In the genomic region with DNA sequence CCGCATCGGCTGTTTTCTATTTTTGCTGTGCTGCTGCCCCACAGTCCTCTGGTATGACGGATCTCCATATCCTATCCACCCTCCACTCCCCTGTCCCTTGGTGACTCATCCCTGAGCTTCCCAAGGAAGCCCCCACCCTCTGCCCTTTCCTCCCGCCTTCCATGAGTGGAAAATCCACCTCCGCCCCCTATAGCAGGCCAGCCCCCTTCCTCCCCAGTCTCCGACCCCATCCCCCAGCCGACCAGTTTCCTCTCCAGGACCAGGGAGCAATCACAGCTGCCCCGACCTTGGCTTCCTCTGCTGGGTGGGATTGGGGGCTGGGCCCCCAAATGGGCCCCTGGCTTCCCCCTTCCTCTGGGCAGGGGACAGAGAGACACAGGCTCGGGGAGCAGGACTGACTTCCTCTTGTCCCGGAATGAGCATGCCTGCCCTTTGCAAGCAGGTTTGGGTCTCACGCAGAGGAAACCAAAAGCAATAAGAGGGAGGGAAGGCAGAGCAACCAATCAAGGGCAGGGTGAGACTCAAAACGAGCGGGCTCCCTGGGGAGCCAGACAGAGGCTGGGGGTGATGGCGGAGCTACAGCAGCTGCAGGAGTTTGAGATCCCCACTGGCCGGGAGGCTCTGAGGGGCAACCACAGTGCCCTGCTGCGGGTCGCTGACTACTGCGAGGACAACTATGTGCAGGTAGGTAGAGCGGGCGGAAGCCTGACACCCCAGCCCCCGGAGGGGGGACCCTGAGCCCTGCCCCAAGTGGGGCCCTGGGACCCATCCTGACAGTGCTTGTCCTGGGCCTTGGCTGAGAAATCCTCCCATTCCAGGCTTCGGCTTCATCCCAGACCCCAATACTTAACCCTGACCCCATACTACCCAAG, we compare ENCODE assay signal across 8 cellular contexts. TPM values are rescaled to one million over a fixed set of nuclear protein-coding genes. Genes with fewer than 3 reads are reported as not detected.
DNase-seq lines count a peak whose midpoint lies in the region; ATAC-seq and TF ChIP-seq lines count a peak whose summit lies in the region.

A gene with protein sequence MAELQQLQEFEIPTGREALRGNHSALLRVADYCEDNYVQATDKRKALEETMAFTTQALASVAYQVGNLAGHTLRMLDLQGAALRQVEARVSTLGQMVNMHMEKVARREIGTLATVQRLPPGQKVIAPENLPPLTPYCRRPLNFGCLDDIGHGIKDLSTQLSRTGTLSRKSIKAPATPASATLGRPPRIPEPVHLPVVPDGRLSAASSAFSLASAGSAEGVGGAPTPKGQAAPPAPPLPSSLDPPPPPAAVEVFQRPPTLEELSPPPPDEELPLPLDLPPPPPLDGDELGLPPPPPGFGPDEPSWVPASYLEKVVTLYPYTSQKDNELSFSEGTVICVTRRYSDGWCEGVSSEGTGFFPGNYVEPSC (plus strand): TSS at position 550 of the 872 bp plus-strand sequence. CDS start 18 bp downstream, at position 568.
A gene (minus strand): TSS at position 417 of the 872 bp plus-strand sequence. CDS start 3,152 bp downstream, outside the sequence.

- no peak within 1 kb of the TSS for H3K4me3 ChIP-seq in IMR-90 (ENCODE audit: insufficient read depth, low read depth, low read length)
- H3K4me3 ChIP-seq in skeletal muscle cell (ENCODE audit: low read depth, low read length): peak within 1 kb of the TSS; percentile 0
- no peak within 1 kb of the TSS for H3K4me3 ChIP-seq in lower leg skin (ENCODE audit: low read depth, poor library complexity, severe bottlenecking)

- H3K56ac ChIP-seq in IMR-90 (ENCODE audit: extremely low read depth, insufficient read depth, low read length): no peak within 1 kb of the TSS

- CTCF ChIA-PET in IMR-90 (lab: Yijun Ruan, JAX): no interaction called here
- CTCF ChIA-PET in activated CD8-positive, alpha-beta memory T cell treated with anti-CD3 and anti-CD28 coated beads for 36 hours (lab: Charles Lee): interaction anchor here (0.7 to 1.9 kb wide), 3 partner anchors 12 to 30 kb away, joined by 3 to 5 read pairs (median 4); no protein-coding TSS in a partner anchor

- no peaks in the 10 kb centered on the region for H3K9me3 ChIP-seq in IMR-90 (ENCODE audit: control insufficient read depth, insufficient read depth, low read length)

- H3K18ac ChIP-seq in IMR-90 (ENCODE audit: low read depth, low read length): no peak within 1 kb of the TSS; the same call in 1 of the 2 replicates

- POLR2A ChIA-PET in IMR-90 (lab: Charles Lee; ENCODE audit: unreplicated experiment): interaction anchor here (0.6 kb wide), 1 partner anchor 17 kb away, joined by 8 read pairs; no protein-coding TSS in a partner anchor
- POLR2A ChIA-PET in activated CD8-positive, alpha-beta memory T cell treated with anti-CD3 and anti-CD28 coated beads for 36 hours (lab: Charles Lee): interaction anchor here (1.0 to 2.7 kb wide), 5 partner anchors 8 to 151 kb away, joined by 3 to 17 read pairs (median 5); a partner anchor contains a TSS

- DNase-seq in CMK (ENCODE audit: low read depth) (peak; percentile 72), IMR-90 (peak; percentile 55), globus pallidus (ENCODE audit: low spot score) (peak; percentile 48), skeletal muscle cell (ENCODE audit: low read depth) (no peak), GM03348 (ENCODE audit: low spot score) (no peak), lower leg skin (ENCODE audit: low spot score in 2 of 2) (no peak)

- no peaks in the 10 kb centered on the region for H3K79me1 ChIP-seq in IMR-90 (ENCODE audit: low read depth in 1 of 2, low read length in 2 of 2)

- peaks cover 8% of the 10 kb centered on the region; the same call in 1 of the 2 replicates for H3K27me3 ChIP-seq in IMR-90 (ENCODE audit: control insufficient read depth, insufficient read depth, low read length)

- intact Hi-C loops in IMR-90 (cut with micrococcal nuclease) (no loop called here), lower leg skin (cut with DNase I; ENCODE audit: low total_unique reads) (no loop called here)

- H2BK5ac ChIP-seq in IMR-90 (ENCODE audit: low read depth, low read length, poor library complexity, severe bottlenecking): no peak within 1 kb of the TSS

- TF ChIP-seq POLR2A in IMR-90 (IDR thresholded peaks at IDR 0.05; ENCODE audit: low read depth, low read length) (no peak), lower leg skin (IDR thresholded peaks at IDR 0.05) (no peak)

- H4K5ac ChIP-seq in IMR-90 (ENCODE audit: low read depth, low read length): peak within 1 kb of the TSS; percentile 49; the same call in 1 of the 2 replicates

- no peak within 1 kb of the TSS; the same call in 1 of the 2 replicates for H3K9ac ChIP-seq in IMR-90 (ENCODE audit: low read depth, low read length)

- peak within 1 kb of the TSS; percentile 1; the same call in 1 of the 2 replicates for H2BK20ac ChIP-seq in IMR-90 (ENCODE audit: low read depth, low read length)

- peak within 1 kb of the TSS; percentile 21; the same call in 1 of the 2 replicates for H3K27ac ChIP-seq in IMR-90 (ENCODE audit: insufficient read depth, low read length)

- peak within 1 kb of the TSS; percentile 92; the same call in 2 of the 3 replicates for H2BK15ac ChIP-seq in IMR-90 (ENCODE audit: low read depth, low read length)

- H2BK120ac ChIP-seq in IMR-90 (ENCODE audit: low read depth, low read length): peak within 1 kb of the TSS; percentile 23

- H4K91ac ChIP-seq in IMR-90 (ENCODE audit: insufficient read depth, low read depth, low read length): peak within 1 kb of the TSS; percentile 31; the same call in 1 of the 2 replicates

- H2AFZ ChIP-seq in IMR-90 (replicated peaks; ENCODE audit: low read length, poor library complexity): peak within 1 kb of the TSS; percentile 95

- H4K20me1 ChIP-seq in IMR-90 (ENCODE audit: insufficient read depth, low read length): no peaks in the 10 kb centered on the region

- H3K4me1 ChIP-seq in IMR-90 (ENCODE audit: control insufficient read depth, insufficient read depth, low read length): peaks cover 9% of the 10 kb centered on the region

- H4K8ac ChIP-seq in IMR-90 (ENCODE audit: low read depth in 2 of 2, low read length in 2 of 2): peak within 1 kb of the TSS; percentile 85 to 94

- peak within 1 kb of the TSS; percentile 64 for H3K4me2 ChIP-seq in IMR-90 (ENCODE audit: low read depth, low read length)

- peak within 1 kb of the TSS; percentile 61 for H3K23ac ChIP-seq in IMR-90 (ENCODE audit: low read depth, low read length)

- no peak for TF ChIP-seq RAD21 in IMR-90 (IDR thresholded peaks at IDR 0.05; ENCODE audit: low read length)

- in situ Hi-C loops in IMR-90 (cut with MboI; ENCODE audit: low sequenced_read_pairs): no loop called here

- WGBS in IMR-90 (ENCODE audit: extremely low coverage in 2 of 2, insufficient read length in 1 of 2), 2 experiments: 37% methylated on average over 5 of the region's 22 CpGs; no CpG with 5 or more reads in 1 of the 2 experiments
- 36 to 39% methylated on average over 21 to 22 of the region's 22 CpGs for WGBS in lower leg skin, 2 donors

- H2AK9ac ChIP-seq in IMR-90 (replicated peaks; ENCODE audit: low read depth, low read length, poor library complexity): peak within 1 kb of the TSS; percentile 56

- H3K4ac ChIP-seq in IMR-90 (ENCODE audit: low read depth, low read length): peak within 1 kb of the TSS; percentile 68

- ATAC-seq in GM21381 (IDR thresholded peaks at IDR 0.05; ENCODE audit: unreplicated experiment) (peak; percentile 70), IMR-90 (ENCODE audit: low read depth) (peak; percentile 77)

- H2AK5ac ChIP-seq in IMR-90 (ENCODE audit: low read depth, low read length): peak within 1 kb of the TSS; percentile 95

- no peaks in the 10 kb centered on the region for H3K36me3 ChIP-seq in IMR-90 (ENCODE audit: control insufficient read depth, insufficient read depth, low read length)

- H3K9me1 ChIP-seq in IMR-90 (ENCODE audit: insufficient read depth, low read length): peaks cover 14% of the 10 kb centered on the region

- peak within 1 kb of the TSS; percentile 76 for H3K14ac ChIP-seq in IMR-90 (replicated peaks; ENCODE audit: low read depth, low read length)

- TF ChIP-seq CTCF in IMR-90 (conservative IDR thresholded peaks at IDR 0.05; ENCODE audit: low read depth, low read length) (no peak), lower leg skin (IDR thresholded peaks at IDR 0.05) (no peak)

- dilution Hi-C loops in IMR-90 (cut with HindIII; ENCODE audit: low sequenced_read_pairs, unreplicated experiment): no loop called here

- BruUV-seq in IMR-90 (replicated peaks; lab: Mats Ljungman, UMichigan): no TSS peak

TF ChIP-seq in IMR-90, 13 proteins besides CTCF, POLR2A, EP300 and RAD21:
- peak; percentile 42; the same call in 1 of the 2 replicates for TF ChIP-seq FOS (IDR thresholded peaks at IDR 0.05; ENCODE audit: low read depth, low read length)
- TF ChIP-seq, protein P1, sequence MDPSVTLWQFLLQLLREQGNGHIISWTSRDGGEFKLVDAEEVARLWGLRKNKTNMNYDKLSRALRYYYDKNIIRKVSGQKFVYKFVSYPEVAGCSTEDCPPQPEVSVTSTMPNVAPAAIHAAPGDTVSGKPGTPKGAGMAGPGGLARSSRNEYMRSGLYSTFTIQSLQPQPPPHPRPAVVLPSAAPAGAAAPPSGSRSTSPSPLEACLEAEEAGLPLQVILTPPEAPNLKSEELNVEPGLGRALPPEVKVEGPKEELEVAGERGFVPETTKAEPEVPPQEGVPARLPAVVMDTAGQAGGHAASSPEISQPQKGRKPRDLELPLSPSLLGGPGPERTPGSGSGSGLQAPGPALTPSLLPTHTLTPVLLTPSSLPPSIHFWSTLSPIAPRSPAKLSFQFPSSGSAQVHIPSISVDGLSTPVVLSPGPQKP (IDR thresholded peaks at IDR 0.05; ENCODE audit: borderline replicate concordance, low read depth, low read length): no peak

RNA-seq across cellular contexts. Expression of the first gene that starts in this region (rescaled TPM):
- total RNA-seq in IMR-90 (2012; rRNA removed): 1.1 TPM in 2 replicates
- 1.2 and 1.4 TPM in 2 replicates for polyA plus RNA-seq in IMR-90 (2012; rRNA removed)
- polyA plus RNA-seq in IMR-90 (2012; cell fraction: cytosol; rRNA removed): 1.1 and 1.4 TPM in 2 replicates
- polyA plus RNA-seq in IMR-90 (2012; cell fraction: nucleus; rRNA removed; ENCODE audit: low replicate concordance): 0.33 and 0.96 TPM in 2 replicates
- 10 to 100 TPM; 49.7 to 52.0 TPM for total RNA-seq in activated CD8-positive, alpha-beta memory T cell treated with anti-CD3 and anti-CD28 coated beads for 36 hours
- 1 to 10 TPM; 1.6 to 5.4 (median 4.7) TPM for total RNA-seq in lower leg skin

RNA-seq across cellular contexts. Expression of the second gene that starts in this region (rescaled TPM):
- total RNA-seq in IMR-90 (2012; rRNA removed) (0.18 and 0.56 TPM in 2 replicates), lower leg skin (1 to 10 TPM in 2 of 4 donors, not detected in 2; 1.1 to 1.7 TPM)
- polyA plus RNA-seq in IMR-90 (2012; rRNA removed): 0.65 and 0.79 TPM in 2 replicates
- polyA plus RNA-seq in IMR-90 (2012; cell fraction: cytosol; rRNA removed): 0.19 and 0.34 TPM in 2 replicates
- polyA plus RNA-seq in IMR-90 (2012; cell fraction: nucleus; rRNA removed; ENCODE audit: low replicate concordance): 0.08 and 0.29 TPM in 2 replicates
- 10 to 100 TPM; 25.7 to 26.2 TPM for total RNA-seq in activated CD8-positive, alpha-beta memory T cell treated with anti-CD3 and anti-CD28 coated beads for 36 hours

Comparison
In these comparisons a context has a peak if more than half of its experiments do, and no peak if none do; other contexts are left out.
1. RNA of the first gene that starts in this region (total RNA-seq): 49.7 to 52.0 TPM in activated CD8-positive, alpha-beta memory T cell treated with anti-CD3 and anti-CD28 coated beads for 36 hours; 1.6 to 5.4 TPM in lower leg skin and 1.1 TPM in IMR-90; every median in the first group is over 4 times any median in the second.
2. RNA of the second gene that starts in this region (total RNA-seq): 25.7 to 26.2 TPM in activated CD8-positive, alpha-beta memory T cell treated with anti-CD3 and anti-CD28 coated beads for 36 hours; 1.1 to 1.7 TPM in lower leg skin and 0.18 to 0.56 TPM in IMR-90; every median in the first group is over 4 times any median in the second.
3. DNase-seq: peak in CMK (single experiment), IMR-90 (single experiment) and globus pallidus (single experiment); none in skeletal muscle cell (single experiment), GM03348 (single experiment) and lower leg skin (0 of 2).